7 cellular contexts compared by ENCODE assay signal in the genomic region with DNA sequence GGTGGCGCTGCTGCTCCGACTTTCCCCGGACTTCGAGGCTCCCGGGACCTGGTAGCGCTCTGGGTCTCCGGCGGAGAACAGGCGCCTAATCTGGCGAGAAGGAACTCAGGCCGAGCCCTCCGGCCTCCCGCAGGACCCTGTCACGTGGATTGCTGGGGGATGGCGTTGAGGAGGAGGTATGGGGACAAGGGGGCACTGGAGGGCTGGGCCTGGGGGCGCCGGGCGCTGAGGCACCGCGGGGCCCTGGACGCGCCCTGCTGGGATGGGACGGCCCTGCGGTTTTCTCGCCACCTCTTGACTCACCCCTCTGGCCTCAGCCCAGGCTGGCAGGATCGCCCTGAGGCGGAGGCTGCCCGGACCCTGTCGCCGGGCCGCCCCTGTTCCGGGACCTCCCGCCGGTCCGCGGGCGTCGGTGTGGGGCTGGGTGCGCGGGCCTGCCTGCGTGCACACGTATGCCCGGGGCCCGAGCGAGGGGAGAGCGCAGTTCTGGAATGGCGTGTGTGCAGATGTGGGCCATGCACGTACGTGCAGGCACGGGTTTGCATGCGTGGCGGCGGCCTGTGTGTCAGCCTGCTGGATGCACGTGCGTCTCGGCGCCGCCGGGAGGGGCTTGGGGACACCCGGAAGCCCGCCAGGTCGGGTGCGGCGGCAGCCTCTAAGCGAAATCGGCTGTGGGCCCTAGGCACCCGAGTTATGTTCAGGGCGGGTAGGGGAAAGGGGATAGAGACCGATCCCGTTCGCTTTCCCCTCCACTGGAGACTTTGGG. TPM values are rescaled to one million over a fixed set of nuclear protein-coding genes. Genes with fewer than 3 reads are reported as not detected.
DNase-seq lines count a peak whose midpoint lies in the region; FAIRE-seq and TF ChIP-seq lines count a peak whose summit lies in the region.

No MANE protein-coding gene starts in this region.

- peak; percentile 76 for DNase-seq in GM12891 (ENCODE audit: insufficient read length, low spot score)
- DNase-seq in HEK293T (ENCODE audit: extremely low spot score): peak; percentile 62
- peak; percentile 64 for DNase-seq in NCI-H2171 (lab: John Stamatoyannopoulos, UW)
- DNase-seq in activated CD4-positive, alpha-beta T cell treated with anti-CD3 and anti-CD28 coated beads, Interleukin-2, amount 50 U/mL, for 4 hours: peak; percentile 77 to 81
- DNase-seq in dorsolateral prefrontal cortex: peak in 4 of 10 donors; percentile 45 to 63 (median 56)
- peak; percentile 80 to 91 for DNase-seq in lung microvascular endothelial cell (ENCODE audit: low read depth in 2 of 2)
- peak; percentile 71 for DNase-seq in stimulated activated CD8-positive, alpha-beta memory T cell treated with anti-CD3 and anti-CD28 coated beads, Interleukin-12 subunit alpha, Interleukin-12 subunit beta, amount 100 ng/mL, for 4 hours (ENCODE audit: low read depth)

- TF ChIP-seq CTCF in dorsolateral prefrontal cortex (IDR thresholded peaks at IDR 0.05 in 54 of 56, conservative IDR thresholded peaks at IDR 0.05 in 2 of 56; ENCODE audit: low read depth in 1 of 56, partially characterized antibody in 56 of 56): peak in 16 of 56 donors; percentile 1 to 46 (median 12)

- H3K4me3 ChIP-seq in dorsolateral prefrontal cortex: peak overlapping the region; percentile 40 to 82 (median 73)

- H3K27me3 ChIP-seq in dorsolateral prefrontal cortex: no peaks in the 10 kb centered on the region

- peak; percentile 90 for FAIRE-seq in GM12891 (lab: Jason Lieb, UNC)

- H3K27ac ChIP-seq in dorsolateral prefrontal cortex: peak overlapping the region in 54 of 59 donors; percentile 29 to 95 (median 80)

- CTCF ChIA-PET in HEK293T (lab: Yijun Ruan, JAX): interaction anchor here (0.7 to 2.7 kb wide), 5 partner anchors 21 to 174 kb away, joined by 3 to 33 read pairs (median 8); no protein-coding TSS in a partner anchor

- TF ChIP-seq POLR2A in GM12891 (IDR thresholded peaks at IDR 0.05; ENCODE audit: low read depth, low read length): peak; percentile 76

- intact Hi-C loops in dorsolateral prefrontal cortex (cut with DNase I): loop anchor here (1.0 to 10.0 kb wide), 6 partner anchors 132 to 418 kb away; partner anchors contain the start of genes COMMD4 (in 1 of the 2), CSK (in 1 of the 2), RPP25 (in 1 of the 2) and SIN3A (in 1 of the 2)

- POLR2A ChIA-PET in HEK293T (lab: Yijun Ruan, JAX): interaction anchor here (0.8 to 2.6 kb wide), 36 partner anchors 11 to 245 kb away, joined by 3 to 38 read pairs (median 6); partner anchors contain the start of genes PPCDC, RPP25 and SCAMP5

TF ChIP-seq in GM12891, 5 proteins besides CTCF, POLR2A, EP300 and RAD21:
- TF ChIP-seq PAX5 (IDR thresholded peaks at IDR 0.05; ENCODE audit: insufficient read depth, low read length, severe bottlenecking): no peak
- TF ChIP-seq POU2F2 (IDR thresholded peaks at IDR 0.05; ENCODE audit: low read depth, low read length): peak; percentile 87
- peak; percentile 74 for TF ChIP-seq POLR2AphosphoS5 (IDR thresholded peaks at IDR 0.05; ENCODE audit: low read depth, low read length)
- TF ChIP-seq TAF1 (IDR thresholded peaks at IDR 0.05; ENCODE audit: low read depth, low read length): peak; percentile 44; the same call in 1 of the 2 replicates
TF ChIP-seq in GM12891: peak in this region for 3.

TF ChIP-seq in HEK293T, 16 proteins besides CTCF, POLR2A, EP300 and RAD21:
- TF ChIP-seq L3MBTL2 (conservative IDR thresholded peaks at IDR 0.05) (peak; percentile 51; the same call in 1 of the 2 replicates), ARNT (IDR thresholded peaks at IDR 0.05) (no peak), HDGF (IDR thresholded peaks at IDR 0.05; ENCODE audit: borderline replicate concordance) (0 out of 2 replicates have a peak, but pooled peaks have one; percentile 47)

RNA-seq across cellular contexts. Expression of gene C15orf39, which starts 0.8 kb away (rescaled TPM):
- 41.0 TPM for polyA plus RNA-seq in GM12891 (2012; ENCODE audit: low read depth, missing spikeins)
- total RNA-seq in dorsolateral prefrontal cortex (10 to 100 TPM in 45 of 120 experiments, 1 to 10 TPM in 75; 3.7 to 15.1 (median 9.3) TPM), lung microvascular endothelial cell (3.6 and 4.1 TPM in 2 replicates)

RNA-seq across cellular contexts. Expression of gene GOLGA6C, which starts 55.7 kb away (rescaled TPM):
- polyA plus RNA-seq in GM12891 (2012; ENCODE audit: low read depth, missing spikeins): not detected
- total RNA-seq in dorsolateral prefrontal cortex: under 1 TPM in 16 of 120 experiments, not detected in 104; 0.28 to 0.93 (median 0.45) TPM
- total RNA-seq in lung microvascular endothelial cell: not detected in 2 replicates
